8 cellular contexts compared by ENCODE assay signal in the genomic region with DNA sequence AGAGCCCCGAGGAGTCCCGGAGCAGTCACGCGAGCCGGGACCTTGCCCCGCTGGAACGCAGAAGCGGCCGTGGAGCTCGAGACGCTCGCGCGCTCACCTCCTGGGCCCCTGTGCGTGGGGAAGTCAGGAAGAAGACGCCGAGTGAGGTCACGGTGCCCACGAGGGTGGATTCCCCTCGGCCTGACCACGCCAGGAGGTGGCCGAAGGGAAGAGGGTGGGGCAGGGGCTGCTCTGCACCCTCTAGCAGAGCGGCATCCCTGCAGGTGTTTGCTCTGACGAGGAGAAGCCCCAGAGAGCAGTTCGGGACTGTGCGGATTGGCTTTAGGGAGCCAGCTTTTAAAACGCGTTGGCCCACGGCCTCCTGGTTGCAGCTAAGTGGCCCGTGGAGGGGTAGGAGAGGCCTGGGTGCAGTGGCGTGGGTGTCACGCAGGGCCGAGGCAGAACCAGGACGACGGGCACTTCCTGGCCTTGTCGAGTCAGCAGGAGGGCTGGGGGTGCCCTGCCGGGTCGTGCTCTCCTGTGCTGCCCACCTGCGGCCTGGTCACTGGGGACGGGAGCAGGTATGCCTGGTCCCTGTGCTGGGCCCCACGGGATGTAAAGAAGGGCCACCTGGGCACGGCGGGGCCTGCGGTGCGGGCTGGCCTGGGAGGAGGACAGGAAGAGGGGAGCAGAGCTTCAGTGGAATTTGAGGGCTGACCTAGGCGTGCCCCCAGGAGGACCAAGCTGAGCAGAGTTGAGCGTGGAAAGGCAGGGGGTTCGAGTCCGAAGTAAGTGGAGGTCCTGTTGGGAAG. TPM values are rescaled to one million over a fixed set of nuclear protein-coding genes. Genes with fewer than 3 reads are reported as not detected.
A peak's percentile ranks its signal among the peaks of the same experiment; 100 is the strongest.
DNase-seq lines count a peak whose midpoint lies in the region; ATAC-seq and TF ChIP-seq lines count a peak whose summit lies in the region.

No MANE protein-coding gene starts in this region.

- H3K27ac Mint-ChIP-seq in CD14-positive monocyte (peak overlapping the region; percentile 81 to 95 (median 90)), activated B cell treated with CpG ODN at 0.5 μM for 24 hours (peak overlapping the region; percentile 24)

- CTCF ChIA-PET in activated B cell treated with CpG ODN at 0.5 μM for 24 hours (lab: Charles Lee), result interaction anchor here (2.1 kb wide), 1 partner anchor 8 kb away, joined by 7 read pairs; no protein-coding TSS in a partner anchor

- no peak for TF ChIP-seq EP300 in gastroesophageal sphincter (IDR thresholded peaks at IDR 0.05)

- H3K4me3 ChIP-seq in HFF-Myc (replicated peaks; ENCODE audit: low read depth, low read length), result peak overlapping the region; percentile 72
- peak overlapping the region; percentile 54 to 95 for H3K4me3 ChIP-seq in gastroesophageal sphincter
- peak overlapping the region; percentile 92 for H3K4me3 ChIP-seq in rectal smooth muscle tissue (ENCODE audit: low read length)

- H3K4me1 ChIP-seq in gastroesophageal sphincter (peaks cover 0 to 48% (median 21%) of the 10 kb centered on the region in 3 donors), rectal smooth muscle tissue (ENCODE audit: control insufficient read depth, insufficient read depth, low read length) (peaks cover 17% of the 10 kb centered on the region)

- H3K4me1 Mint-ChIP-seq in CD14-positive monocyte (peaks cover 59% of the 10 kb centered on the region), activated B cell treated with CpG ODN at 0.5 μM for 24 hours (peaks cover 65% of the 10 kb centered on the region)

- intact Hi-C loops in CD14-positive monocyte (cut with micrococcal nuclease), result loop anchor here (1.0 to 10.0 kb wide), 2 partner anchors 8 to 745 kb away; a partner anchor contains a TSS
- intact Hi-C loops in activated B cell treated with CpG ODN at 0.5 μM for 24 hours (cut with micrococcal nuclease), result loop anchor here (1.0 to 10.0 kb wide), 6 partner anchors 8 to 1215 kb away; a partner anchor contains a TSS

- H3K27me3 Mint-ChIP-seq in CD14-positive monocyte (ENCODE audit: low read depth in 3 of 3) (peaks cover 17 to 27% (median 25%) of the 10 kb centered on the region in 3 donors), activated B cell treated with CpG ODN at 0.5 μM for 24 hours (no peaks in the 10 kb centered on the region)

- no peak for ATAC-seq in activated B cell treated with CpG ODN at 0.5 μM for 24 hours (ENCODE audit: low read depth)
- ATAC-seq in gastroesophageal sphincter, result peak; percentile 15

- no peaks in the 10 kb centered on the region for H3K9me3 ChIP-seq in gastroesophageal sphincter

- H3K27me3 ChIP-seq in gastroesophageal sphincter (no peaks in the 10 kb centered on the region), rectal smooth muscle tissue (ENCODE audit: control insufficient read depth, insufficient read depth, low read length) (no peaks in the 10 kb centered on the region)

- H3K4me3 Mint-ChIP-seq in CD14-positive monocyte, result peak overlapping the region; percentile 91 to 96
- H3K4me3 Mint-ChIP-seq in activated B cell treated with CpG ODN at 0.5 μM for 24 hours, result peak overlapping the region; percentile 81

- peak; percentile 59 for DNase-seq in CD14-positive monocyte (ENCODE audit: low spot score)
- DNase-seq in HFF-Myc (ENCODE audit: extremely low read depth, low read depth), result no peak
- DNase-seq in activated B cell treated with CpG ODN at 0.5 μM for 24 hours, result peak; percentile 41
- no peak for DNase-seq in HuH-7 (ENCODE audit: low spot score)
- no peak for DNase-seq in NCI-H2196 (lab: John Stamatoyannopoulos, UW; ENCODE audit: unreplicated experiment)
- DNase-seq in SKM-1 treated with dmso at 0.1 percent for 144 hours (lab: John Stamatoyannopoulos, UW; ENCODE audit: unreplicated experiment), result no peak

- H3K9me3 Mint-ChIP-seq in CD14-positive monocyte (no peaks in the 10 kb centered on the region), activated B cell treated with CpG ODN at 0.5 μM for 24 hours (no peaks in the 10 kb centered on the region)

- no peak for TF ChIP-seq POLR2A in gastroesophageal sphincter (IDR thresholded peaks at IDR 0.05)

- H3K36me3 Mint-ChIP-seq in CD14-positive monocyte (peaks cover 9 to 27% of the 10 kb centered on the region in 2 donors), activated B cell treated with CpG ODN at 0.5 μM for 24 hours (ENCODE audit: low read depth) (peaks cover 6% of the 10 kb centered on the region)

- TF ChIP-seq CTCF in CD14-positive monocyte (IDR thresholded peaks at IDR 0.05) (no peak), HFF-Myc (IDR thresholded peaks at IDR 0.05; ENCODE audit: low read depth, low read length, missing control alignments) (no peak), activated B cell treated with CpG ODN at 0.5 μM for 24 hours (IDR thresholded peaks at IDR 0.05) (no peak), gastroesophageal sphincter (IDR thresholded peaks at IDR 0.05) (no peak)

- POLR2A ChIA-PET in activated B cell treated with CpG ODN at 0.5 μM for 24 hours (lab: Charles Lee), result interaction anchor here (1.3 to 2.2 kb wide), 2 partner anchors 9 to 32 kb away, joined by 5 to 21 read pairs; no protein-coding TSS in a partner anchor

- WGBS in gastroesophageal sphincter (ENCODE audit: low coverage in 1 of 2), 2 donors, result no CpG with 5 or more reads among the region's 49 CpGs

- H3K9ac ChIP-seq in rectal smooth muscle tissue (ENCODE audit: low read length), result peak overlapping the region; percentile 42

- H3K36me3 ChIP-seq in gastroesophageal sphincter (peaks cover 0 to 11% of the 10 kb centered on the region in 2 donors), rectal smooth muscle tissue (ENCODE audit: control insufficient read depth, insufficient read depth, low read length) (peaks cover 4% of the 10 kb centered on the region)

- H3K27ac ChIP-seq in gastroesophageal sphincter (peak overlapping the region; percentile 19 to 87 (median 84)), rectal smooth muscle tissue (ENCODE audit: low read depth, low read length) (no peak overlapping the region)

RNA-seq across cellular contexts. Expression of a gene that starts 1.0 kb away (rescaled TPM):
- polyA plus RNA-seq in CD14-positive monocyte, result 100 to 1,000 TPM; 210 to 214 TPM
- 45.2 and 54.2 TPM in 2 replicates for total RNA-seq in activated B cell treated with CpG ODN at 0.5 μM for 24 hours
- 10 to 100 TPM; 24.4 to 42.2 (median 33.0) TPM for total RNA-seq in gastroesophageal sphincter

RNA-seq across cellular contexts. Expression of a gene that starts 56.2 kb away (rescaled TPM):
- 100 to 1,000 TPM; 115 to 120 TPM for polyA plus RNA-seq in CD14-positive monocyte
- 16.0 and 17.1 TPM in 2 replicates for total RNA-seq in activated B cell treated with CpG ODN at 0.5 μM for 24 hours
- total RNA-seq in gastroesophageal sphincter, result 10 to 100 TPM in 3 of 4 donors, 1 to 10 TPM in 1; 8.9 to 22.2 (median 10.1) TPM

Comparison
In these comparisons a context has a peak if more than half of its experiments do, and no peak if none do; other contexts are left out.
1. DNase-seq: peak in CD14-positive monocyte (single experiment) and activated B cell treated with CpG ODN at 0.5 μM for 24 hours (single experiment); none in HFF-Myc (single experiment), HuH-7 (single experiment), NCI-H2196 (single experiment) and SKM-1 treated with dmso at 0.1 percent for 144 hours (single experiment).
2. Peak in every context shown above with its lines, with median percentiles within 50 percentile points of each other: H3K4me3 ChIP-seq.